Comparison of ENCODE assay signal across 8 cellular contexts in genomic region chr1:65431111-65431705, GRCh38. TPM values are rescaled to one million over a fixed set of nuclear protein-coding genes. Genes with fewer than 3 reads are reported as not detected.
DNase-seq lines count a peak whose midpoint lies in the region; ATAC-seq and TF ChIP-seq lines count a peak whose summit lies in the region.

No MANE protein-coding gene starts in this region.

- no peak overlapping the region for H3K27ac ChIP-seq in 22Rv1
- H3K27ac ChIP-seq in RWPE1, result no peak overlapping the region
- peak overlapping the region in 14 of 21 experiments; percentile 45 to 93 (median 74) for H3K27ac ChIP-seq in skin epidermis

- intact Hi-C loops in activated T-helper 1 cell treated with anti-CD3 and anti-CD28 coated beads, Interleukin-12 subunit alpha, Interleukin-12 subunit beta, Interleukin-2, Interleukin-4 antibody, amounts not matched to agents 30 ng/mL and 10 ng/mL and 1 ng/mL, durations not matched to agents 14 hours and 24 hours and 36 hours (cut with micrococcal nuclease), result loop anchor here (1.0 to 5.0 kb wide), 3 partner anchors 39 to 256 kb away; no protein-coding TSS in a partner anchor

- peak; percentile 41 for DNase-seq in GM03348 (ENCODE audit: low spot score)
- peak; percentile 28 for DNase-seq in HuH-7.5 (ENCODE audit: low spot score)
- DNase-seq in RWPE1 (ENCODE audit: low spot score), result no peak
- DNase-seq in fibroblast of peridontal ligament (ENCODE audit: extremely low read depth), result peak; percentile 88
- no peak for DNase-seq in activated T-helper 1 cell treated with anti-CD3 and anti-CD28 coated beads, Interleukin-12 subunit alpha, Interleukin-12 subunit beta, Interleukin-2, Interleukin-4 antibody, amounts not matched to agents 30 ng/mL and 10 ng/mL and 1 ng/mL, durations not matched to agents 14 hours and 24 hours and 36 hours (ENCODE audit: low spot score)

- CTCF ChIA-PET in RWPE1 (lab: Yijun Ruan, JAX), result interaction anchor here (0.5 to 1.1 kb wide), 4 partner anchors 8 to 158 kb away, joined by 3 read pairs; no protein-coding TSS in a partner anchor

- H3K4me3 Mint-ChIP-seq in activated T-helper 1 cell treated with anti-CD3 and anti-CD28 coated beads, Interleukin-12 subunit alpha, Interleukin-12 subunit beta, Interleukin-2, Interleukin-4 antibody, amounts not matched to agents 30 ng/mL and 10 ng/mL and 1 ng/mL, durations not matched to agents 14 hours and 24 hours and 36 hours, result no peak overlapping the region

- no peaks in the 10 kb centered on the region for H3K27me3 Mint-ChIP-seq in activated T-helper 1 cell treated with anti-CD3 and anti-CD28 coated beads, Interleukin-12 subunit alpha, Interleukin-12 subunit beta, Interleukin-2, Interleukin-4 antibody, amounts not matched to agents 30 ng/mL and 10 ng/mL and 1 ng/mL, durations not matched to agents 14 hours and 24 hours and 36 hours (ENCODE audit: insufficient read depth)

- H3K4me3 ChIP-seq in skin epidermis, result no peak overlapping the region

- H3K9me3 Mint-ChIP-seq in activated T-helper 1 cell treated with anti-CD3 and anti-CD28 coated beads, Interleukin-12 subunit alpha, Interleukin-12 subunit beta, Interleukin-2, Interleukin-4 antibody, amounts not matched to agents 30 ng/mL and 10 ng/mL and 1 ng/mL, durations not matched to agents 14 hours and 24 hours and 36 hours, result no peaks in the 10 kb centered on the region

- TF ChIP-seq CTCF in 22Rv1 (IDR thresholded peaks at IDR 0.05), result peak; percentile 85
- TF ChIP-seq CTCF in RWPE1 (conservative IDR thresholded peaks at IDR 0.05; ENCODE audit: low read depth), result peak; percentile 44

- H3K36me3 Mint-ChIP-seq in activated T-helper 1 cell treated with anti-CD3 and anti-CD28 coated beads, Interleukin-12 subunit alpha, Interleukin-12 subunit beta, Interleukin-2, Interleukin-4 antibody, amounts not matched to agents 30 ng/mL and 10 ng/mL and 1 ng/mL, durations not matched to agents 14 hours and 24 hours and 36 hours (ENCODE audit: low read depth), result peaks cover 30% of the 10 kb centered on the region

- POLR2A ChIA-PET in RWPE1 (lab: Yijun Ruan, JAX; ENCODE audit: low non-redundant PET), result no interaction called here

- no peak overlapping the region for H3K27ac Mint-ChIP-seq in activated T-helper 1 cell treated with anti-CD3 and anti-CD28 coated beads, Interleukin-12 subunit alpha, Interleukin-12 subunit beta, Interleukin-2, Interleukin-4 antibody, amounts not matched to agents 30 ng/mL and 10 ng/mL and 1 ng/mL, durations not matched to agents 14 hours and 24 hours and 36 hours

- H3K4me1 Mint-ChIP-seq in activated T-helper 1 cell treated with anti-CD3 and anti-CD28 coated beads, Interleukin-12 subunit alpha, Interleukin-12 subunit beta, Interleukin-2, Interleukin-4 antibody, amounts not matched to agents 30 ng/mL and 10 ng/mL and 1 ng/mL, durations not matched to agents 14 hours and 24 hours and 36 hours (ENCODE audit: low read depth), result peaks cover 30% of the 10 kb centered on the region

- no peak for ATAC-seq in GM21825 (IDR thresholded peaks at IDR 0.05; ENCODE audit: unreplicated experiment)

RNA-seq across cellular contexts. Expression of gene LEPR, which starts 10.7 kb away (rescaled TPM):
- 1.1 and 1.4 TPM in 2 replicates for total RNA-seq in activated T-helper 1 cell treated with anti-CD3 and anti-CD28 coated beads, Interleukin-12 subunit alpha, Interleukin-12 subunit beta, Interleukin-2, Interleukin-4 antibody, amounts not matched to agents 30 ng/mL and 10 ng/mL and 1 ng/mL, durations not matched to agents 14 hours and 24 hours and 36 hours

RNA-seq across cellular contexts. Expression of gene LEPROT, which starts 10.7 kb away (rescaled TPM):
- 24.2 and 25.0 TPM in 2 replicates for total RNA-seq in activated T-helper 1 cell treated with anti-CD3 and anti-CD28 coated beads, Interleukin-12 subunit alpha, Interleukin-12 subunit beta, Interleukin-2, Interleukin-4 antibody, amounts not matched to agents 30 ng/mL and 10 ng/mL and 1 ng/mL, durations not matched to agents 14 hours and 24 hours and 36 hours

Comparison
In these comparisons a context has a peak if more than half of its experiments do, and no peak if none do; other contexts are left out.
1. H3K27ac ChIP-seq: peak in skin epidermis (14 of 21); none in 22Rv1 (single experiment) and RWPE1 (single experiment).
2. DNase-seq: peak in GM03348 (single experiment), HuH-7.5 (single experiment) and fibroblast of peridontal ligament (single experiment); none in RWPE1 (single experiment) and activated T-helper 1 cell treated with anti-CD3 and anti-CD28 coated beads, Interleukin-12 subunit alpha, Interleukin-12 subunit beta, Interleukin-2, Interleukin-4 antibody, amounts not matched to agents 30 ng/mL and 10 ng/mL and 1 ng/mL, durations not matched to agents 14 hours and 24 hours and 36 hours (single experiment).